ENCODE assay signal across 15 cellular contexts in genomic region chr15:98286831-98287230, GRCh38.
"Had no signal": no experiment of that assay in that cellular context is flagged by ENCODE, and none has a peak within 500 bp of the region (broad histone marks: within the 10 kb centered on the region; RNA-seq: fewer than 3 reads in every experiment).

No MANE protein-coding gene starts in this region.

- H3K9me3 ChIP-seq: neutrophil, right atrium auricular region, tibial nerve had no signal

- H3K36me3 Mint-ChIP-seq: immature natural killer cell; naive thymus-derived CD8-positive, alpha-beta T cell; stimulated activated effector memory CD8-positive, alpha-beta T cell treated with anti-CD3 and anti-CD28 coated beads, Interleukin-12 subunit alpha, Interleukin-12 subunit beta, amount 100 ng/mL, for 72 hours; WTC11 had no signal

- H3K4me1 ChIP-seq: right atrium auricular region, tibial nerve had no signal

- H3K27me3 Mint-ChIP-seq: effector memory CD8-positive, alpha-beta T cell had no signal

- ATAC-seq: effector memory CD8-positive, alpha-beta T cell; left colon; naive thymus-derived CD8-positive, alpha-beta T cell; stimulated activated effector memory CD8-positive, alpha-beta T cell treated with anti-CD3 and anti-CD28 coated beads, Interleukin-12 subunit alpha, Interleukin-12 subunit beta, amount 100 ng/mL, for 72 hours; WTC11 had no signal

- H3K36me3 ChIP-seq: neutrophil, right atrium auricular region, tibial nerve had no signal

- H3K4me3 Mint-ChIP-seq: activated naive CD4-positive, alpha-beta T cell treated with anti-CD3 and anti-CD28 coated beads for 36 hours; dendritic cell treated with granulocyte-macrophage colony-stimulating factor and Interleukin-4, amounts not matched to agents 40 ng/mL and 50 ng/mL, for 4 days; effector memory CD8-positive, alpha-beta T cell; immature natural killer cell; naive thymus-derived CD8-positive, alpha-beta T cell; stimulated activated effector memory CD8-positive, alpha-beta T cell treated with anti-CD3 and anti-CD28 coated beads, Interleukin-12 subunit alpha, Interleukin-12 subunit beta, amount 100 ng/mL, for 72 hours; WTC11 had no signal

- H3K4me1 Mint-ChIP-seq: immature natural killer cell; naive thymus-derived CD8-positive, alpha-beta T cell; stimulated activated effector memory CD8-positive, alpha-beta T cell treated with anti-CD3 and anti-CD28 coated beads, Interleukin-12 subunit alpha, Interleukin-12 subunit beta, amount 100 ng/mL, for 72 hours had no signal

- DNase-seq: activated CD4-positive, alpha-beta T cell treated with anti-CD3 and anti-CD28 coated beads for 48 hours; activated naive CD4-positive, alpha-beta T cell treated with anti-CD3 and anti-CD28 coated beads for 36 hours; effector memory CD8-positive, alpha-beta T cell; glutamatergic neuron; immature natural killer cell; left colon; naive thymus-derived CD8-positive, alpha-beta T cell; posterior cingulate gyrus had no signal

- H3K27ac Mint-ChIP-seq: activated naive CD4-positive, alpha-beta T cell treated with anti-CD3 and anti-CD28 coated beads for 36 hours; dendritic cell treated with granulocyte-macrophage colony-stimulating factor and Interleukin-4, amounts not matched to agents 40 ng/mL and 50 ng/mL, for 4 days; effector memory CD8-positive, alpha-beta T cell; immature natural killer cell; naive thymus-derived CD8-positive, alpha-beta T cell; stimulated activated effector memory CD8-positive, alpha-beta T cell treated with anti-CD3 and anti-CD28 coated beads, Interleukin-12 subunit alpha, Interleukin-12 subunit beta, amount 100 ng/mL, for 72 hours; WTC11 had no signal

- H3K27me3 ChIP-seq: right atrium auricular region had no signal

- H3K4me3 ChIP-seq: lung, right atrium auricular region, tibial nerve had no signal

- H3K9me3 Mint-ChIP-seq: activated naive CD4-positive, alpha-beta T cell treated with anti-CD3 and anti-CD28 coated beads for 36 hours; dendritic cell treated with granulocyte-macrophage colony-stimulating factor and Interleukin-4, amounts not matched to agents 40 ng/mL and 50 ng/mL, for 4 days; immature natural killer cell; naive thymus-derived CD8-positive, alpha-beta T cell; stimulated activated effector memory CD8-positive, alpha-beta T cell treated with anti-CD3 and anti-CD28 coated beads, Interleukin-12 subunit alpha, Interleukin-12 subunit beta, amount 100 ng/mL, for 72 hours; WTC11 had no signal

- H3K27ac ChIP-seq: neutrophil, right atrium auricular region, tibial nerve had no signal
